ENCODE assay signal across 33 cellular contexts in the genomic region with DNA sequence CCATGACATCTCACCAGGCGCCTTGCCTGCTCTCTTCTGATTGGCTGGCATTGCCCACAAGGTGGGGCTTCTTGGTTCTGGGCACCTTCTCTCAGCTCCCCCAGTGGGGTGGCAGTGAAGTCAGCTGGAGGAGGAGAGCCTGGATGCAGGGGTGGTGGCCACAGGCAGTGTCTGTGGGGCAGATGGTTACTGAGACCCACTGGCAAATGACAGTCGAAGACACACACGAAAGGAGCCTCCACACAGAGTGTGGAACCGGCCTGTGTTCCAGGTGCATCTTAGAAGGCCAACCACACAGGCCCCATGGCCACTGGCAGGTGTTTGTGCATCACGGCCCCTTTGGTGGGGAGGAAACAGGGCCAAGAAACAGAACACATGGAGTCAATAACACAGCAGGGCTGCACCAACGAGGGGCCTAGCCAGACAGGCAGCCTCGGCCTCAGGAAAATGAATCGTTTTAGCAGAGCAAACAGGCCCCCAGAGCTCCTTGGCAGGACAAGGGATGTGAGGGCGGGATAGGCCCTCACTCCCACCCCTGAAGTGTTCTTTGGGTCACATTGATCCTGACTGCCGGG.
"Had no signal": no experiment of that assay in that cellular context is flagged by ENCODE, and none has a peak within 500 bp of the region (broad histone marks: within the 10 kb centered on the region; RNA-seq: fewer than 3 reads in every experiment).

No MANE protein-coding gene starts in this region.

- H2AFZ ChIP-seq: parathyroid adenoma had no signal

- DNase-seq: central memory CD4-positive, alpha-beta T cell; effector CD8-positive, alpha-beta T cell; endodermal cell; esophagus squamous epithelium; foreskin melanocyte; glutamatergic neuron; heart right ventricle; hippocampal formation; immature natural killer cell; left ventricle myocardium superior; mucosa of descending colon; naive B cell; right cardiac atrium; stimulated activated CD4-positive, alpha-beta T cell treated with anti-CD3 and anti-CD28 coated beads, Interleukin-15, amount 100 ng/mL, for 24 hours; stimulated activated CD4-positive, alpha-beta T cell treated with anti-CD3 and anti-CD28 coated beads, Interleukin-2, amount 100 ng/mL, for 48 hours; stimulated activated naive B cell treated with anti-CD40 and anti-IgM and Interleukin-4, amounts not matched to agents 10 μg/mL and 1 μg/mL and 100 μg/mL, for 72 hours; transverse colon; upper lobe of right lung had no signal

- H3K4me3 ChIP-seq: esophagus squamous epithelium, heart right ventricle, lung, mucosa of descending colon, prostate gland, skin epidermis, thoracic aorta, transverse colon, upper lobe of right lung had no signal

- H3K79me2 ChIP-seq: parathyroid adenoma had no signal

- H3K36me3 ChIP-seq: esophagus squamous epithelium, heart right ventricle, neutrophil, prostate gland, thoracic aorta, transverse colon, upper lobe of right lung had no signal

- H3K9ac ChIP-seq: parathyroid adenoma had no signal

- H3K4me1 ChIP-seq: esophagus squamous epithelium, parathyroid adenoma, prostate gland, transverse colon, upper lobe of right lung had no signal

- H3K9me3 ChIP-seq: esophagus squamous epithelium, mucosa of descending colon, neutrophil, prostate gland, thoracic aorta, transverse colon, upper lobe of right lung had no signal

- FAIRE-seq: colon, endothelial cell of umbilical vein, keratinocyte had no signal

- H3K4me3 Mint-ChIP-seq: dendritic cell treated with granulocyte-macrophage colony-stimulating factor and Interleukin-4, amounts not matched to agents 40 ng/mL and 50 ng/mL, for 4 days; endodermal cell; immature natural killer cell; memory B cell; mesothelial cell of epicardium; natural killer cell treated with Interleukin-12 subunit alpha and Interleukin-12 subunit beta and Interleukin-15 and Interleukin-18, amount 100 ng/mL, for 72 hours; neural crest cell; stimulated activated naive B cell treated with anti-CD40 and anti-IgM and Interleukin-4, amounts not matched to agents 10 μg/mL and 1 μg/mL and 100 μg/mL, for 72 hours; stimulated activated naive CD8-positive, alpha-beta T cell treated with anti-CD3 and anti-CD28 coated beads, Interleukin-15, Interleukin-2, amounts not matched to agents 100 ng/mL and 50 ng/mL, for 24 hours had no signal

- H3K27ac ChIP-seq: esophagus squamous epithelium, heart right ventricle, neutrophil, parathyroid adenoma, prostate gland, skin epidermis, thoracic aorta, transverse colon, upper lobe of right lung had no signal

- H3K27me3 ChIP-seq: neutrophil, transverse colon, upper lobe of right lung had no signal

- H3K27ac Mint-ChIP-seq: dendritic cell treated with granulocyte-macrophage colony-stimulating factor and Interleukin-4, amounts not matched to agents 40 ng/mL and 50 ng/mL, for 4 days; endodermal cell; immature natural killer cell; memory B cell; mesothelial cell of epicardium; natural killer cell treated with Interleukin-12 subunit alpha and Interleukin-12 subunit beta and Interleukin-15 and Interleukin-18, amount 100 ng/mL, for 72 hours; stimulated activated naive B cell treated with anti-CD40 and anti-IgM and Interleukin-4, amounts not matched to agents 10 μg/mL and 1 μg/mL and 100 μg/mL, for 72 hours; stimulated activated naive CD8-positive, alpha-beta T cell treated with anti-CD3 and anti-CD28 coated beads, Interleukin-15, Interleukin-2, amounts not matched to agents 100 ng/mL and 50 ng/mL, for 24 hours had no signal

- H3K4me1 Mint-ChIP-seq: endodermal cell; immature natural killer cell; mesothelial cell of epicardium; naive B cell; neural crest cell; stimulated activated naive B cell treated with anti-CD40 and anti-IgM and Interleukin-4, amounts not matched to agents 10 μg/mL and 1 μg/mL and 100 μg/mL, for 72 hours had no signal

- ATAC-seq: heart right ventricle; left ventricle myocardium superior; mucosa of descending colon; natural killer cell treated with Interleukin-12 subunit alpha and Interleukin-12 subunit beta and Interleukin-15 and Interleukin-18, amount 100 ng/mL, for 72 hours; right cardiac atrium; stimulated activated naive B cell treated with anti-CD40 and anti-IgM and Interleukin-4, amounts not matched to agents 10 μg/mL and 1 μg/mL and 100 μg/mL, for 72 hours; upper lobe of right lung had no signal

- H3K36me3 Mint-ChIP-seq: immature natural killer cell; natural killer cell treated with Interleukin-12 subunit alpha and Interleukin-12 subunit beta and Interleukin-15 and Interleukin-18, amount 100 ng/mL, for 72 hours; stimulated activated naive B cell treated with anti-CD40 and anti-IgM and Interleukin-4, amounts not matched to agents 10 μg/mL and 1 μg/mL and 100 μg/mL, for 72 hours had no signal
